ENCODE assay signal across 1 cellular context in the genomic region with DNA sequence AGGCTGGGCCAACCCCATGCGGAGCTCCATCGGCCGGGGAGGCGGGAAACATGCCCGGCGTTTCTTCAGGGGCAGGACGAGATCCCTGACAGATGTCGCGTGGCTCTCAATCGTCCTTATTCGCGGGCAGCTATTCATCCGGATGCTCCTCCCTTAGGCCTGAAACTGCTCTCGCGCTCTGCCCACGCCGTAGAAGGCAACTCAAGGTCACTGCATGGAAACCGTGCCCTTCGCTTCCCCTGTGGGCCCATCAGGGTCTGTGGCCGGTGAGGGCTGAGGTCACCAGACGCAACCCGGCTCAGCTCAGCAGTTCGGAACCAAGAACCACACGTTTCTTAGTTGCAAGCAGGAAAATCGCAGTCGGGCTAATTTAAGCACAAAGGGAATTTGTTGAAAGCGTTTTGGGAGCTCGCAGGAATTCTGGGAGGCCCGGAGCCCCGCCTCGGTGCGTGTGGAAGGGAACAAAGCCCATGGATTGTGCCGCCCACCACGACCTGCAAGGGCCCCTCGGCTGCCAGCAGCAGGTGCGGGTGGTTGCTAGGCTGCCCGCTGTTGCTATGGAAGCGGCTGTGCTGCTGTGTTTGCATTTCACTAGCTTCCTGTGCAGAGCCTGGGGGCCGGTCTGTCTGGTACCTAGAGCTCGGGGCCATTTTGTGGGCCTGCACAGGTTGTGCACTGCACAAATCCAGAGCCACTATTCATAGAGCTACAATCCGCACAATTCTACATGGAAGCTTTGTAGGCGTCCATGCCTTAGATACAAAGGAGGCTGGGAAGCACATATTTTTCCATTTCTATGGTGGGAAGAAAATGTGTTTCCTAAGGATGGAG.
TF ChIP-seq lines count a peak whose summit lies in the region.

No MANE protein-coding gene starts in this region.

TF ChIP-seq in H1, 55 proteins besides CTCF, POLR2A, EP300 and RAD21:
- TF ChIP-seq, protein P1, sequence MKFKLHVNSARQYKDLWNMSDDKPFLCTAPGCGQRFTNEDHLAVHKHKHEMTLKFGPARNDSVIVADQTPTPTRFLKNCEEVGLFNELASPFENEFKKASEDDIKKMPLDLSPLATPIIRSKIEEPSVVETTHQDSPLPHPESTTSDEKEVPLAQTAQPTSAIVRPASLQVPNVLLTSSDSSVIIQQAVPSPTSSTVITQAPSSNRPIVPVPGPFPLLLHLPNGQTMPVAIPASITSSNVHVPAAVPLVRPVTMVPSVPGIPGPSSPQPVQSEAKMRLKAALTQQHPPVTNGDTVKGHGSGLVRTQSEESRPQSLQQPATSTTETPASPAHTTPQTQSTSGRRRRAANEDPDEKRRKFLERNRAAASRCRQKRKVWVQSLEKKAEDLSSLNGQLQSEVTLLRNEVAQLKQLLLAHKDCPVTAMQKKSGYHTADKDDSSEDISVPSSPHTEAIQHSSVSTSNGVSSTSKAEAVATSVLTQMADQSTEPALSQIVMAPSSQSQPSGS (IDR thresholded peaks at IDR 0.05; ENCODE audit: low read length) = no peak
- TF ChIP-seq YY1 (IDR thresholded peaks at IDR 0.05; ENCODE audit: low read depth, low read length) = peak; percentile 87
- no peak for TF ChIP-seq SIX5 (IDR thresholded peaks at IDR 0.05; ENCODE audit: low read depth, low read length)
- TF ChIP-seq SUZ12 (IDR thresholded peaks at IDR 0.05; ENCODE audit: low read length) = no peak
- peak; percentile 63 for TF ChIP-seq ASH2L (IDR thresholded peaks at IDR 0.05; ENCODE audit: low read length)
- TF ChIP-seq MAX (IDR thresholded peaks at IDR 0.05) = peak; percentile 72
- TF ChIP-seq KDM1A (IDR thresholded peaks at IDR 0.05; ENCODE audit: borderline replicate concordance, low read length) = peak; percentile 81; the same call in 1 of the 2 replicates
- peak; percentile 62 for TF ChIP-seq PHF8 (conservative IDR thresholded peaks at IDR 0.05; ENCODE audit: low read depth, low read length)
- peak; percentile 42 for TF ChIP-seq KDM4A (IDR thresholded peaks at IDR 0.05; ENCODE audit: low read depth, low read length, severe bottlenecking)
- no peak for TF ChIP-seq RNF2 (IDR thresholded peaks at IDR 0.05; ENCODE audit: borderline replicate concordance, low read depth, low read length, missing control alignments, poor library complexity, severe bottlenecking)
- peak; percentile 17; the same call in 1 of the 2 replicates for TF ChIP-seq BRCA1 (IDR thresholded peaks at IDR 0.05; ENCODE audit: low read depth, low read length)
- 0 out of 2 replicates have a peak, but pooled peaks have one; percentile 5 for TF ChIP-seq TBP (IDR thresholded peaks at IDR 0.05; ENCODE audit: low read depth, low read length)
- TF ChIP-seq CBX8 (IDR thresholded peaks at IDR 0.05; ENCODE audit: borderline replicate concordance, low read depth, low read length) = no peak
- peak; percentile 66 for TF ChIP-seq SAP30 (IDR thresholded peaks at IDR 0.05; ENCODE audit: insufficient read depth, insufficient replicate concordance, low read length)
- TF ChIP-seq, protein P2, sequence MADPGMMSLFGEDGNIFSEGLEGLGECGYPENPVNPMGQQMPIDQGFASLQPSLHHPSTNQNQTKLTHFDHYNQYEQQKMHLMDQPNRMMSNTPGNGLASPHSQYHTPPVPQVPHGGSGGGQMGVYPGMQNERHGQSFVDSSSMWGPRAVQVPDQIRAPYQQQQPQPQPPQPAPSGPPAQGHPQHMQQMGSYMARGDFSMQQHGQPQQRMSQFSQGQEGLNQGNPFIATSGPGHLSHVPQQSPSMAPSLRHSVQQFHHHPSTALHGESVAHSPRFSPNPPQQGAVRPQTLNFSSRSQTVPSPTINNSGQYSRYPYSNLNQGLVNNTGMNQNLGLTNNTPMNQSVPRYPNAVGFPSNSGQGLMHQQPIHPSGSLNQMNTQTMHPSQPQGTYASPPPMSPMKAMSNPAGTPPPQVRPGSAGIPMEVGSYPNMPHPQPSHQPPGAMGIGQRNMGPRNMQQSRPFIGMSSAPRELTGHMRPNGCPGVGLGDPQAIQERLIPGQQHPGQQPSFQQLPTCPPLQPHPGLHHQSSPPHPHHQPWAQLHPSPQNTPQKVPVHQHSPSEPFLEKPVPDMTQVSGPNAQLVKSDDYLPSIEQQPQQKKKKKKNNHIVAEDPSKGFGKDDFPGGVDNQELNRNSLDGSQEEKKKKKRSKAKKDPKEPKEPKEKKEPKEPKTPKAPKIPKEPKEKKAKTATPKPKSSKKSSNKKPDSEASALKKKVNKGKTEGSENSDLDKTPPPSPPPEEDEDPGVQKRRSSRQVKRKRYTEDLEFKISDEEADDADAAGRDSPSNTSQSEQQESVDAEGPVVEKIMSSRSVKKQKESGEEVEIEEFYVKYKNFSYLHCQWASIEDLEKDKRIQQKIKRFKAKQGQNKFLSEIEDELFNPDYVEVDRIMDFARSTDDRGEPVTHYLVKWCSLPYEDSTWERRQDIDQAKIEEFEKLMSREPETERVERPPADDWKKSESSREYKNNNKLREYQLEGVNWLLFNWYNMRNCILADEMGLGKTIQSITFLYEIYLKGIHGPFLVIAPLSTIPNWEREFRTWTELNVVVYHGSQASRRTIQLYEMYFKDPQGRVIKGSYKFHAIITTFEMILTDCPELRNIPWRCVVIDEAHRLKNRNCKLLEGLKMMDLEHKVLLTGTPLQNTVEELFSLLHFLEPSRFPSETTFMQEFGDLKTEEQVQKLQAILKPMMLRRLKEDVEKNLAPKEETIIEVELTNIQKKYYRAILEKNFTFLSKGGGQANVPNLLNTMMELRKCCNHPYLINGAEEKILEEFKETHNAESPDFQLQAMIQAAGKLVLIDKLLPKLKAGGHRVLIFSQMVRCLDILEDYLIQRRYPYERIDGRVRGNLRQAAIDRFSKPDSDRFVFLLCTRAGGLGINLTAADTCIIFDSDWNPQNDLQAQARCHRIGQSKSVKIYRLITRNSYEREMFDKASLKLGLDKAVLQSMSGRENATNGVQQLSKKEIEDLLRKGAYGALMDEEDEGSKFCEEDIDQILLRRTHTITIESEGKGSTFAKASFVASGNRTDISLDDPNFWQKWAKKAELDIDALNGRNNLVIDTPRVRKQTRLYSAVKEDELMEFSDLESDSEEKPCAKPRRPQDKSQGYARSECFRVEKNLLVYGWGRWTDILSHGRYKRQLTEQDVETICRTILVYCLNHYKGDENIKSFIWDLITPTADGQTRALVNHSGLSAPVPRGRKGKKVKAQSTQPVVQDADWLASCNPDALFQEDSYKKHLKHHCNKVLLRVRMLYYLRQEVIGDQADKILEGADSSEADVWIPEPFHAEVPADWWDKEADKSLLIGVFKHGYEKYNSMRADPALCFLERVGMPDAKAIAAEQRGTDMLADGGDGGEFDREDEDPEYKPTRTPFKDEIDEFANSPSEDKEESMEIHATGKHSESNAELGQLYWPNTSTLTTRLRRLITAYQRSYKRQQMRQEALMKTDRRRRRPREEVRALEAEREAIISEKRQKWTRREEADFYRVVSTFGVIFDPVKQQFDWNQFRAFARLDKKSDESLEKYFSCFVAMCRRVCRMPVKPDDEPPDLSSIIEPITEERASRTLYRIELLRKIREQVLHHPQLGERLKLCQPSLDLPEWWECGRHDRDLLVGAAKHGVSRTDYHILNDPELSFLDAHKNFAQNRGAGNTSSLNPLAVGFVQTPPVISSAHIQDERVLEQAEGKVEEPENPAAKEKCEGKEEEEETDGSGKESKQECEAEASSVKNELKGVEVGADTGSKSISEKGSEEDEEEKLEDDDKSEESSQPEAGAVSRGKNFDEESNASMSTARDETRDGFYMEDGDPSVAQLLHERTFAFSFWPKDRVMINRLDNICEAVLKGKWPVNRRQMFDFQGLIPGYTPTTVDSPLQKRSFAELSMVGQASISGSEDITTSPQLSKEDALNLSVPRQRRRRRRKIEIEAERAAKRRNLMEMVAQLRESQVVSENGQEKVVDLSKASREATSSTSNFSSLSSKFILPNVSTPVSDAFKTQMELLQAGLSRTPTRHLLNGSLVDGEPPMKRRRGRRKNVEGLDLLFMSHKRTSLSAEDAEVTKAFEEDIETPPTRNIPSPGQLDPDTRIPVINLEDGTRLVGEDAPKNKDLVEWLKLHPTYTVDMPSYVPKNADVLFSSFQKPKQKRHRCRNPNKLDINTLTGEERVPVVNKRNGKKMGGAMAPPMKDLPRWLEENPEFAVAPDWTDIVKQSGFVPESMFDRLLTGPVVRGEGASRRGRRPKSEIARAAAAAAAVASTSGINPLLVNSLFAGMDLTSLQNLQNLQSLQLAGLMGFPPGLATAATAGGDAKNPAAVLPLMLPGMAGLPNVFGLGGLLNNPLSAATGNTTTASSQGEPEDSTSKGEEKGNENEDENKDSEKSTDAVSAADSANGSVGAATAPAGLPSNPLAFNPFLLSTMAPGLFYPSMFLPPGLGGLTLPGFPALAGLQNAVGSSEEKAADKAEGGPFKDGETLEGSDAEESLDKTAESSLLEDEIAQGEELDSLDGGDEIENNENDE (IDR thresholded peaks at IDR 0.05; ENCODE audit: insufficient replicate concordance, low read length) = no peak
- peak; percentile 65; the same call in 1 of the 2 replicates for TF ChIP-seq TAF1 (IDR thresholded peaks at IDR 0.05; ENCODE audit: low read depth, low read length)
- TF ChIP-seq TCF12 (IDR thresholded peaks at IDR 0.05; ENCODE audit: low read depth, low read length) = peak; percentile 60; the same call in 1 of the 2 replicates
- no peak for TF ChIP-seq BACH1 (IDR thresholded peaks at IDR 0.05; ENCODE audit: low read length)
- no peak for TF ChIP-seq EGR1 (IDR thresholded peaks at IDR 0.05; ENCODE audit: borderline replicate concordance, low read depth, low read length)
- peak in 1 of 2 experiments; percentile 56; a peak in 2 of 4 replicates for TF ChIP-seq SIN3A (conservative IDR thresholded peaks at IDR 0.05 in 1 of 2, IDR thresholded peaks at IDR 0.05 in 1 of 2; ENCODE audit: low read depth in 1 of 2, low read length in 2 of 2)
- TF ChIP-seq HDAC2 (IDR thresholded peaks at IDR 0.05; ENCODE audit: borderline replicate concordance in 1 of 2, low read depth in 2 of 2, low read length in 2 of 2) = no peak
- peak; percentile 53; the same call in 1 of the 2 replicates for TF ChIP-seq SP1 (IDR thresholded peaks at IDR 0.05; ENCODE audit: low read depth, low read length)
- 0 out of 2 replicates have a peak, but pooled peaks have one; percentile 14 for TF ChIP-seq TEAD4 (IDR thresholded peaks at IDR 0.05; ENCODE audit: low read depth, low read length)
- no peak for TF ChIP-seq SP2 (IDR thresholded peaks at IDR 0.05; ENCODE audit: low read length)
- peak; percentile 74 for TF ChIP-seq CHD2 (IDR thresholded peaks at IDR 0.05; ENCODE audit: low read length)
- TF ChIP-seq, protein P3, sequence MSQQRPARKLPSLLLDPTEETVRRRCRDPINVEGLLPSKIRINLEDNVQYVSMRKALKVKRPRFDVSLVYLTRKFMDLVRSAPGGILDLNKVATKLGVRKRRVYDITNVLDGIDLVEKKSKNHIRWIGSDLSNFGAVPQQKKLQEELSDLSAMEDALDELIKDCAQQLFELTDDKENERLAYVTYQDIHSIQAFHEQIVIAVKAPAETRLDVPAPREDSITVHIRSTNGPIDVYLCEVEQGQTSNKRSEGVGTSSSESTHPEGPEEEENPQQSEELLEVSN (IDR thresholded peaks at IDR 0.05) = peak; percentile 94
- no peak for TF ChIP-seq RXRA (IDR thresholded peaks at IDR 0.05; ENCODE audit: insufficient read depth, low read depth, low read length)
- TF ChIP-seq NANOG (IDR thresholded peaks at IDR 0.05; ENCODE audit: insufficient read depth, low read depth, low read length, poor library complexity, severe bottlenecking) = no peak
